13 cellular contexts compared by ENCODE assay signal in the genomic region with DNA sequence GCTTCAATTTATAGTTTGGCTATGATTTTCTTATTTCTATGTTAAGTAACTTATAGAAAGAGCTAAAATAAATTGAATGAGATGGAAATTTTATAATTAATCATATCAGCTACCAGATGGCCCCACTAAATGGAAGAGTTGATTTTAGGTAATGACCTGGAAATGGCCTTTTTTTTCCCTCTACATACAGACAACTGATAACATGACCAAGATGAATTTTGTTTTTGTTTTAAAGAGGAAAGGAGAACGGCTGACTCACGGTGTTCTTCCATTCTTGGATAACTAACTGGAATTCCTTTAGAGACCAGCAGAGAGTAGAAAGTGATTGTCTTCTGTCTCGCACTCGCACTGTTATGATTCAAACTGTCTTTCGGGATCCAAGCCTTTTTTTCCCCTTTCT.
DNase-seq lines count a peak whose midpoint lies in the region; ATAC-seq and TF ChIP-seq lines count a peak whose summit lies in the region.
"Had no signal": no experiment of that assay in that cellular context is flagged by ENCODE, and none has a peak within 500 bp of the region (broad histone marks: within the 10 kb centered on the region; RNA-seq: fewer than 3 reads in every experiment).

No MANE protein-coding gene starts in this region.

- peaks cover 10% of the 10 kb centered on the region for H3K27me3 Mint-ChIP-seq in HFFc6 (ENCODE audit: insufficient read depth)
- H3K27me3 Mint-ChIP-seq: T-cell had no signal

- H3K27ac Mint-ChIP-seq in HFFc6: peak overlapping the region; percentile 14; the same call in 1 of the 2 replicates
- H3K27ac Mint-ChIP-seq: T-cell had no signal

- H3K9me3 Mint-ChIP-seq in HFFc6: peaks cover 10% of the 10 kb centered on the region; the same call in 1 of the 2 replicates

- peaks cover 11% of the 10 kb centered on the region; the same call in 1 of the 2 replicates for H3K36me3 Mint-ChIP-seq in HFFc6 (ENCODE audit: low read depth)

- no peak for TF ChIP-seq CTCF in HFFc6 (IDR thresholded peaks at IDR 0.05)

- ATAC-seq in GM19035 (IDR thresholded peaks at IDR 0.05; ENCODE audit: unreplicated experiment) (no peak), GM18505 (IDR thresholded peaks at IDR 0.05; ENCODE audit: unreplicated experiment) (no peak)
- ATAC-seq: T-cell had no signal

- no peak for DNase-seq in HFFc6
- DNase-seq in astrocyte of the hippocampus (ENCODE audit: low read depth, low spot score): peak; percentile 60
- peak; percentile 86 for DNase-seq in iris pigment epithelial cell (ENCODE audit: low read depth)
- DNase-seq in stromal cell of bone marrow (ENCODE audit: low read depth): peak; percentile 13
- no peak for DNase-seq in NCI-H187 (lab: John Stamatoyannopoulos, UW)
- DNase-seq: DMS53; head of caudate nucleus; islet precursor cell; NCI-H82; stimulated activated CD4-positive, alpha-beta T cell treated with anti-CD3 and anti-CD28 coated beads, Interleukin-4, amount 100 ng/mL, for 1 hour; T-cell had no signal

- TF ChIP-seq POLR2A in GM18505 (IDR thresholded peaks at IDR 0.05; ENCODE audit: borderline replicate concordance, extremely low read depth, insufficient read depth, insufficient read length): no peak

- no peak overlapping the region for H3K4me3 Mint-ChIP-seq in HFFc6
- H3K4me3 Mint-ChIP-seq: T-cell had no signal

- H3K4me1 Mint-ChIP-seq in HFFc6 (ENCODE audit: low read depth): peaks cover 39% of the 10 kb centered on the region
- H3K4me1 Mint-ChIP-seq: T-cell had no signal

Comparison
In these comparisons a context has a peak if more than half of its experiments do, and no peak if none do; other contexts are left out.
1. DNase-seq: peak in astrocyte of the hippocampus (single experiment), iris pigment epithelial cell (single experiment) and stromal cell of bone marrow (single experiment); none in HFFc6 (single experiment) and NCI-H187 (0 of 2).